ENCODE assay signal across 8 cellular contexts in the genomic region with DNA sequence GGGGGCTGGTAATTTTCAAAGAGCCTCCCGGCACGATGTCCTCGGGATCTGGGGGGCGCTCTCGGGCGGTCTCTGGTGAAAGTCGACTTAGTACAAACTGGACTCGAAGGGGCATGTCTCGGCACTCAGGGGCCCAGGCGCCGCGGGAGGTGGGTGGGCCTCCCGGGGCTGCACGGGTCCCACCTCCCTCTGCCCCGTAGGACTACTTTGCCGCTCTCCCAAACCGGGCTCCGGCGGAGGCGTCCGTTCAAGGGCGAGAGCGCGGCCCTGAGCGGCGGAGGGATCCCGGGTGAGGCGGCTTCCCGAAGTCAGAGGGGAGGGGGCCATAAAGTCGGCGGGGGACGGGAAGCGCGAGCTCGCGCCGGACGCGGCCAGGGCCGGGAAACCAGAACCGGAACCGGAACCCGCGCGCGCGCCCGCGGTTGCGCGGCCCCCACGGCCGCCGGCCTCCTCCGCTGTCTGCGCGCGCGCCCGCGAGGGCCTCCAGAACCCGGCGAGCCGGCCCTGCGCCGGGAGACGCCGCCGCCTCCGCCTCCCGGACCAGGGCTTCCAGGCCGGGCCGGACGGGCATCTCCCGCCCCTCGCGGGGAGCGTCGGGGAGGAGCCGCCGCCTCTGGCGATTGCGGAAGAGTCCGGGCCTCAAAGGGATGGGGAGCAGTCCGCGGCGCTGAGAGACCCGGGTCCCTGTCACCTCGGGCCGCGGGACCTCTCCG. TPM values are rescaled to one million over a fixed set of nuclear protein-coding genes. Genes with fewer than 3 reads are reported as not detected.
DNase-seq lines count a peak whose midpoint lies in the region; ATAC-seq and TF ChIP-seq lines count a peak whose summit lies in the region.

ARHGEF12 (plus strand) TSS at position 486 of the 713 bp plus-strand sequence. CDS start 831 bp downstream, outside the sequence.

- peaks cover 0 to 10% (median 0%) of the 10 kb centered on the region in 7 donors for H3K9me3 Mint-ChIP-seq in naive B cell

- TF ChIP-seq CTCF in GM20000 (IDR thresholded peaks at IDR 0.05; ENCODE audit: extremely low read depth, missing control alignments) = peak; percentile 57
- TF ChIP-seq CTCF in Peyer's patch (IDR thresholded peaks at IDR 0.05) = peak in 2 of 6 experiments; percentile 8 to 10

- H3K27ac ChIP-seq in Peyer's patch = peak within 1 kb of the TSS; percentile 85 to 97 (median 92)

- H3K36me3 Mint-ChIP-seq in naive B cell = no peaks in the 10 kb centered on the region

- H3K4me1 ChIP-seq in Peyer's patch = peaks cover 0 to 34% (median 3%) of the 10 kb centered on the region in 4 donors

- no peaks in the 10 kb centered on the region for H3K36me3 ChIP-seq in Peyer's patch

- H3K4me3 Mint-ChIP-seq in naive B cell = peak within 1 kb of the TSS; percentile 87 to 98 (median 94)

- H3K4me1 Mint-ChIP-seq in naive B cell = peaks cover 21 to 35% (median 22%) of the 10 kb centered on the region in 3 donors

- H3K9me3 ChIP-seq in Peyer's patch = no peaks in the 10 kb centered on the region

- ATAC-seq in naive B cell (ENCODE audit: low read depth in 2 of 2) = peak; percentile 69

- H3K27me3 ChIP-seq in Peyer's patch = no peaks in the 10 kb centered on the region

- H3K27me3 Mint-ChIP-seq in naive B cell = peaks cover 32 to 59% (median 49%) of the 10 kb centered on the region in 3 donors

- peak within 1 kb of the TSS; percentile 74 to 96 (median 92) for H3K4me3 ChIP-seq in Peyer's patch

- DNase-seq in COLO829 (ENCODE audit: low spot score) (peak; percentile 82), GM20000 (ENCODE audit: low spot score) (peak; percentile 96), HuH-7.5 (ENCODE audit: low spot score) (peak; percentile 54), Peyer's patch (peak; percentile 79 to 97 (median 96)), fibroblast of gingiva (ENCODE audit: low read depth) (peak; percentile 100), naive B cell (peak; percentile 70)
- DNase-seq in activated T-helper 1 cell treated with anti-CD3 and anti-CD28 coated beads, Interleukin-2, amount 50 U/mL, for 16 hours (ENCODE audit: low read depth in 1 of 2, low spot score in 1 of 2) = peak; percentile 33 to 67
- peak; percentile 71 to 73 for DNase-seq in stimulated activated CD8-positive, alpha-beta memory T cell treated with anti-CD3 and anti-CD28 coated beads, Interleukin-7, amount 100 ng/mL, for 48 hours (ENCODE audit: extremely low read depth in 1 of 2, low read depth in 1 of 2)

- peak; percentile 60 to 77 for TF ChIP-seq POLR2A in Peyer's patch (IDR thresholded peaks at IDR 0.05)

- peak within 1 kb of the TSS; percentile 4 to 76 (median 56) for H3K27ac Mint-ChIP-seq in naive B cell

RNA-seq across cellular contexts. Expression of gene ARHGEF12, which starts in this region (rescaled TPM):
- 100 to 1,000 TPM; 102 to 122 (median 107) TPM for total RNA-seq in Peyer's patch
- polyA plus RNA-seq in naive B cell (ENCODE audit: low read depth in 6 of 6) = 1 to 10 TPM in 5 of 6 donors, not detected in 1; 2.3 to 4.3 (median 3.6) TPM

Comparison
In these comparisons a context has a peak if more than half of its experiments do, and no peak if none do; other contexts are left out.
1. Peak in every context shown above with its lines: DNase-seq, ATAC-seq, H3K4me3 ChIP-seq and H3K27ac ChIP-seq.
2. DNase-seq: peak in every context shown above with its lines; median percentile 100 in fibroblast of gingiva; 96 in GM20000; 96 in Peyer's patch; 82 in COLO829; 72 in stimulated activated CD8-positive, alpha-beta memory T cell treated with anti-CD3 and anti-CD28 coated beads, Interleukin-7, amount 100 ng/mL, for 48 hours; 70 in naive B cell; 54 in HuH-7.5; 50 in activated T-helper 1 cell treated with anti-CD3 and anti-CD28 coated beads, Interleukin-2, amount 50 U/mL, for 16 hours.